In genomic region chr5:150904479-150905311, GRCh38 we compare ENCODE assay signal across 8 cellular contexts. TPM values are rescaled to one million over a fixed set of nuclear protein-coding genes. Genes with fewer than 3 reads are reported as not detected.
DNase-seq lines count a peak whose midpoint lies in the region; ATAC-seq and TF ChIP-seq lines count a peak whose summit lies in the region.

Gene ZNF300, minus strand, starts transcription at chr5:150904980. Its CDS starts 1,825 bp downstream, at chr5:150903155.

- TF ChIP-seq CTCF in WTC11 (IDR thresholded peaks at IDR 0.05) (no peak), cardiac fibroblast (IDR thresholded peaks at IDR 0.05; ENCODE audit: low read depth, low read length) (no peak)

- peaks cover 70% of the 10 kb centered on the region for H3K9me3 Mint-ChIP-seq in WTC11

- peaks cover 67% of the 10 kb centered on the region for H3K36me3 Mint-ChIP-seq in WTC11

- CTCF ChIA-PET in WTC11 (lab: Charles Lee) = interaction anchor here (0.7 kb wide), 1 partner anchor 211 kb away, joined by 3 read pairs; no protein-coding TSS in a partner anchor

- intact Hi-C loops in sciatic nerve (cut with DNase I) = no loop called here

- H3K4me3 Mint-ChIP-seq in WTC11 = peak within 1 kb of the TSS; percentile 95

- H3K9me3 ChIP-seq in iPS-18c (ENCODE audit: control insufficient read depth, insufficient read depth, low read length) = no peaks in the 10 kb centered on the region

- POLR2A ChIA-PET in WTC11 (lab: Charles Lee) = interaction anchor here (0.6 to 1.0 kb wide), 2 partner anchors 126 to 318 kb away, joined by 3 read pairs; partner anchors contain the start of gene SMIM3

- H3K27ac Mint-ChIP-seq in WTC11 = peak within 1 kb of the TSS; percentile 99

- peak; percentile 93 for DNase-seq in EL
- DNase-seq in NCI-H1105 treated with DMSO at 0.1 percent for 48 hours (lab: John Stamatoyannopoulos, UW) = peak; percentile 87
- peak; percentile 93 for DNase-seq in WTC11 (ENCODE audit: low spot score)
- peak; percentile 97 for DNase-seq in cardiac fibroblast (ENCODE audit: low read depth in 2 of 2)
- DNase-seq in sciatic nerve (ENCODE audit: low spot score) = peak; percentile 87
- no peak for DNase-seq in SHP77 treated with DMSO at 0.1 percent for 48 hours (lab: John Stamatoyannopoulos, UW)

- H3K4me3 ChIP-seq in cardiac fibroblast (replicated peaks in 1 of 2; ENCODE audit: low read depth in 2 of 2, low read length in 2 of 2) (peak within 1 kb of the TSS; percentile 70 to 72), iPS-18c (ENCODE audit: insufficient read depth, low read depth, low read length) (peak within 1 kb of the TSS; percentile 74)

- peaks cover 7% of the 10 kb centered on the region for H3K27me3 Mint-ChIP-seq in WTC11 (ENCODE audit: low read depth)

- ATAC-seq in WTC11 = peak; percentile 97
- ATAC-seq in sciatic nerve = peak; percentile 100
- ATAC-seq in HG02884 (IDR thresholded peaks at IDR 0.05; ENCODE audit: unreplicated experiment) = no peak

- peaks cover 7% of the 10 kb centered on the region; the same call in 1 of the 2 replicates for H3K4me1 Mint-ChIP-seq in WTC11

TF ChIP-seq in WTC11, 78 proteins besides CTCF, POLR2A, EP300 and RAD21 (continues in another document):
- TF ChIP-seq FOXP1 (CRISPR knock-in tag; IDR thresholded peaks at IDR 0.05; ENCODE audit: borderline replicate concordance) = peak; percentile 33; the same call in 1 of the 2 replicates
- TF ChIP-seq RORB (CRISPR knock-in tag; IDR thresholded peaks at IDR 0.05) = no peak
- no peak for TF ChIP-seq NR3C1 (CRISPR knock-in tag; conservative IDR thresholded peaks at IDR 0.05; ENCODE audit: low read depth)
- no peak for TF ChIP-seq NR2C2 (CRISPR knock-in tag; IDR thresholded peaks at IDR 0.05)
- no peak for TF ChIP-seq HMGXB4 (CRISPR knock-in tag; IDR thresholded peaks at IDR 0.05)
- TF ChIP-seq ZNF416 (CRISPR knock-in tag; IDR thresholded peaks at IDR 0.05) = no peak
- TF ChIP-seq ESRRA (CRISPR knock-in tag; IDR thresholded peaks at IDR 0.05; ENCODE audit: borderline replicate concordance) = no peak
- TF ChIP-seq SMAD3 (CRISPR knock-in tag; IDR thresholded peaks at IDR 0.05; ENCODE audit: borderline replicate concordance) = peak; percentile 69; the same call in 1 of the 2 replicates
- TF ChIP-seq ZNF317 (CRISPR knock-in tag; IDR thresholded peaks at IDR 0.05; ENCODE audit: borderline replicate concordance, low read depth) = no peak
- TF ChIP-seq PRDM15 (CRISPR knock-in tag; IDR thresholded peaks at IDR 0.05) = peak; percentile 91
- peak; percentile 83; the same call in 1 of the 2 replicates for TF ChIP-seq TEAD1 (CRISPR knock-in tag; IDR thresholded peaks at IDR 0.05)
- no peak for TF ChIP-seq ZNF138 (CRISPR knock-in tag; conservative IDR thresholded peaks at IDR 0.05)
- no peak for TF ChIP-seq IRF2 (CRISPR knock-in tag; IDR thresholded peaks at IDR 0.05; ENCODE audit: borderline replicate concordance, low read depth)
- no peak for TF ChIP-seq ZNF512 (CRISPR knock-in tag; IDR thresholded peaks at IDR 0.05; ENCODE audit: borderline replicate concordance)
- TF ChIP-seq MXD4 (CRISPR knock-in tag; IDR thresholded peaks at IDR 0.05; ENCODE audit: borderline replicate concordance) = no peak
- TF ChIP-seq NR1H2 (CRISPR knock-in tag; IDR thresholded peaks at IDR 0.05) = no peak
- TF ChIP-seq SOX15 (CRISPR knock-in tag; IDR thresholded peaks at IDR 0.05) = no peak
- TF ChIP-seq CREB1 (CRISPR knock-in tag; IDR thresholded peaks at IDR 0.05) = no peak
- TF ChIP-seq ZNF425 (CRISPR knock-in tag; conservative IDR thresholded peaks at IDR 0.05) = no peak
- no peak for TF ChIP-seq ATF3 (CRISPR knock-in tag; conservative IDR thresholded peaks at IDR 0.05)
- no peak for TF ChIP-seq ZBTB21 (CRISPR knock-in tag; IDR thresholded peaks at IDR 0.05; ENCODE audit: borderline replicate concordance)
- 0 out of 2 replicates have a peak, but pooled peaks have one; percentile 22 for TF ChIP-seq FOXK1 (CRISPR knock-in tag; IDR thresholded peaks at IDR 0.05)
- TF ChIP-seq ZNF121 (CRISPR knock-in tag; IDR thresholded peaks at IDR 0.05) = no peak
- no peak for TF ChIP-seq NFATC4 (CRISPR knock-in tag; IDR thresholded peaks at IDR 0.05)
- no peak for TF ChIP-seq RELA (CRISPR knock-in tag; IDR thresholded peaks at IDR 0.05; ENCODE audit: borderline replicate concordance)
- TF ChIP-seq SP1 (CRISPR knock-in tag; conservative IDR thresholded peaks at IDR 0.05) = no peak; the same call in none of the 2 replicates
- TF ChIP-seq EMX1 (CRISPR knock-in tag; IDR thresholded peaks at IDR 0.05) = no peak
- TF ChIP-seq ZNF671 (CRISPR knock-in tag; IDR thresholded peaks at IDR 0.05) = no peak
- TF ChIP-seq ELF4 (CRISPR knock-in tag; IDR thresholded peaks at IDR 0.05; ENCODE audit: low read depth) = no peak
- TF ChIP-seq HMGA2 (CRISPR knock-in tag; IDR thresholded peaks at IDR 0.05) = no peak

RNA-seq across cellular contexts. Expression of gene ZNF300, which starts in this region (rescaled TPM):
- total RNA-seq in WTC11 (2021) = 14.3 to 17.9 TPM (median 15.8 TPM) in 3 replicates
- 6.2 TPM for total RNA-seq in sciatic nerve
